Comparison of ENCODE assay signal across 34 cellular contexts in the genomic region with DNA sequence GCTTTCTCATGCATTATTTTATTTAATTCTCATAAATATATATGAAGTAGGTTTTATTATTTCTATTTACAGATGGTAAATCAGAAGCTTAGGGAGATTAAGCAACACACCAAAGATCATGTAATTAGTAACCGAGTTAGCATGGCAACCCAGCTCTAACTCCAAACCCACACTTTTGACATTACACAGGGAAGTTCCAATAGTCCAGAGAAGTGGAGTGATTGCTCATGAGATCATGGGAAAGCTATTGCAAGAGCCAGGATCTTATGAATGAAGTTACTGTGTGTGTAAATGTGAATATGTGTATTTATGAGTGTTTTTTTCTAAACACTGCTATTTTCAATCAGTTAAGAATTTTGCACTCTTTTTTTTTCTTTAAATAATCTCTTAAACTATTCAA.
"Had no signal": no experiment of that assay in that cellular context is flagged by ENCODE, and none has a peak within 500 bp of the region (broad histone marks: within the 10 kb centered on the region; RNA-seq: fewer than 3 reads in every experiment).

No MANE protein-coding gene starts in this region.

- H3K4me1 Mint-ChIP-seq: activated naive CD8-positive, alpha-beta T cell treated with anti-CD3 and anti-CD28 coated beads for 36 hours; naive thymus-derived CD4-positive, alpha-beta T cell; neural crest cell; stimulated activated naive B cell treated with anti-CD40 and anti-IgM and Interleukin-4, amounts not matched to agents 10 μg/mL and 1 μg/mL and 100 μg/mL, for 72 hours; T-helper 17 cell had no signal

- H3K9ac ChIP-seq: parathyroid adenoma had no signal

- DNase-seq: activated CD4-positive, alpha-beta memory T cell treated with anti-CD3 and anti-CD28 coated beads for 36 hours; activated CD4-positive, alpha-beta T cell treated with anti-CD3 and anti-CD28 coated beads for 48 hours; activated CD8-positive, alpha-beta memory T cell treated with anti-CD3 and anti-CD28 coated beads, Interleukin-2, amount 50 U/mL, for 4 hours; activated effector memory CD4-positive, alpha-beta T cell treated with anti-CD3 and anti-CD28 coated beads, Interleukin-2, amount 50 U/mL, for 16 hours; activated naive CD4-positive, alpha-beta T cell treated with anti-CD3 and anti-CD28 coated beads for 36 hours; activated naive CD8-positive, alpha-beta T cell treated with anti-CD3 and anti-CD28 coated beads for 36 hours; activated T-cell treated with anti-CD3 and anti-CD28 coated beads, Interleukin-2, amount 50 U/mL, for 1 hour; central memory CD4-positive, alpha-beta T cell; foreskin fibroblast; heart left ventricle; left ventricle myocardium inferior; midbrain; naive thymus-derived CD4-positive, alpha-beta T cell; nucleus accumbens; sigmoid colon; small intestine; stimulated activated CD4-positive, alpha-beta T cell treated with anti-CD3 and anti-CD28 coated beads, Interleukin-1b, Interleukin-23, amount 100 ng/mL, for 48 hours; stimulated activated CD4-positive, alpha-beta T cell treated with anti-CD3 and anti-CD28 coated beads, Interleukin-4, amount 100 ng/mL, for 4 hours; stimulated activated CD8-positive, alpha-beta memory T cell treated with anti-CD3 and anti-CD28 coated beads, Interleukin-4, amount 100 ng/mL, for 48 hours; stimulated activated naive B cell treated with anti-CD40 and anti-IgM and Interleukin-4, amounts not matched to agents 10 μg/mL and 1 μg/mL and 100 μg/mL, for 72 hours; stomach; SW 1271; T-helper 17 cell; T1000; thyroid gland; upper lobe of right lung; WERI-Rb-1 had no signal

- H3K27me3 Mint-ChIP-seq: activated CD4-positive, alpha-beta memory T cell treated with anti-CD3 and anti-CD28 coated beads for 36 hours; activated naive CD8-positive, alpha-beta T cell treated with anti-CD3 and anti-CD28 coated beads for 36 hours; stimulated activated naive B cell treated with anti-CD40 and anti-IgM and Interleukin-4, amounts not matched to agents 10 μg/mL and 1 μg/mL and 100 μg/mL, for 72 hours; T-helper 17 cell had no signal

- H3K27me3 ChIP-seq: ascending aorta, heart left ventricle, sigmoid colon, stomach, thyroid gland, upper lobe of right lung had no signal

- H3K27ac ChIP-seq: ascending aorta, heart left ventricle, left ventricle myocardium inferior, parathyroid adenoma, stomach, thyroid gland, upper lobe of right lung, WERI-Rb-1 had no signal

- H3K4me3 ChIP-seq: ascending aorta, heart left ventricle, left ventricle myocardium inferior, sigmoid colon, stomach, thyroid gland, upper lobe of right lung had no signal

- H3K36me3 Mint-ChIP-seq: activated CD4-positive, alpha-beta memory T cell treated with anti-CD3 and anti-CD28 coated beads for 36 hours; activated naive CD8-positive, alpha-beta T cell treated with anti-CD3 and anti-CD28 coated beads for 36 hours; naive thymus-derived CD4-positive, alpha-beta T cell; stimulated activated naive B cell treated with anti-CD40 and anti-IgM and Interleukin-4, amounts not matched to agents 10 μg/mL and 1 μg/mL and 100 μg/mL, for 72 hours had no signal

- H3K9me3 Mint-ChIP-seq: activated CD4-positive, alpha-beta memory T cell treated with anti-CD3 and anti-CD28 coated beads for 36 hours; activated naive CD4-positive, alpha-beta T cell treated with anti-CD3 and anti-CD28 coated beads for 36 hours; activated T-helper 1 cell treated with anti-CD3 and anti-CD28 coated beads, Interleukin-12 subunit alpha, Interleukin-12 subunit beta, Interleukin-2, Interleukin-4 antibody, amounts not matched to agents 30 ng/mL and 10 ng/mL and 1 ng/mL, durations not matched to agents 14 hours and 24 hours and 36 hours had no signal

- H3K4me3 Mint-ChIP-seq: activated CD4-positive, alpha-beta memory T cell treated with anti-CD3 and anti-CD28 coated beads for 36 hours; activated naive CD4-positive, alpha-beta T cell treated with anti-CD3 and anti-CD28 coated beads for 36 hours; activated naive CD8-positive, alpha-beta T cell treated with anti-CD3 and anti-CD28 coated beads for 36 hours; activated T-helper 1 cell treated with anti-CD3 and anti-CD28 coated beads, Interleukin-12 subunit alpha, Interleukin-12 subunit beta, Interleukin-2, Interleukin-4 antibody, amounts not matched to agents 30 ng/mL and 10 ng/mL and 1 ng/mL, durations not matched to agents 14 hours and 24 hours and 36 hours; naive thymus-derived CD4-positive, alpha-beta T cell; neural crest cell; stimulated activated naive B cell treated with anti-CD40 and anti-IgM and Interleukin-4, amounts not matched to agents 10 μg/mL and 1 μg/mL and 100 μg/mL, for 72 hours; T-helper 17 cell had no signal

- ATAC-seq: activated CD4-positive, CD25-positive, alpha-beta regulatory T cell treated with anti-CD3 and anti-CD28 coated beads, Interleukin-2, amount 50 U/mL, for 24 hours; esophagus mucosa; naive thymus-derived CD4-positive, alpha-beta T cell; stimulated activated naive B cell treated with anti-CD40 and anti-IgM and Interleukin-4, amounts not matched to agents 10 μg/mL and 1 μg/mL and 100 μg/mL, for 72 hours; T-helper 17 cell; upper lobe of right lung had no signal

- H3K79me2 ChIP-seq: parathyroid adenoma had no signal

- H3K36me3 ChIP-seq: ascending aorta, heart left ventricle, left ventricle myocardium inferior, sigmoid colon, stomach, thyroid gland, upper lobe of right lung, WERI-Rb-1 had no signal

- FAIRE-seq: endothelial cell of umbilical vein, small intestine had no signal

- H3K4me1 ChIP-seq: ascending aorta, left ventricle myocardium inferior, parathyroid adenoma, sigmoid colon, stomach, thyroid gland, upper lobe of right lung had no signal

- H3K27ac Mint-ChIP-seq: activated CD4-positive, alpha-beta memory T cell treated with anti-CD3 and anti-CD28 coated beads for 36 hours; activated naive CD4-positive, alpha-beta T cell treated with anti-CD3 and anti-CD28 coated beads for 36 hours; activated naive CD8-positive, alpha-beta T cell treated with anti-CD3 and anti-CD28 coated beads for 36 hours; activated T-helper 1 cell treated with anti-CD3 and anti-CD28 coated beads, Interleukin-12 subunit alpha, Interleukin-12 subunit beta, Interleukin-2, Interleukin-4 antibody, amounts not matched to agents 30 ng/mL and 10 ng/mL and 1 ng/mL, durations not matched to agents 14 hours and 24 hours and 36 hours; naive thymus-derived CD4-positive, alpha-beta T cell; stimulated activated naive B cell treated with anti-CD40 and anti-IgM and Interleukin-4, amounts not matched to agents 10 μg/mL and 1 μg/mL and 100 μg/mL, for 72 hours; T-helper 17 cell had no signal

- H3K9me3 ChIP-seq: ascending aorta, heart left ventricle, left ventricle myocardium inferior, sigmoid colon, stomach, thyroid gland, upper lobe of right lung had no signal

- H2AFZ ChIP-seq: parathyroid adenoma had no signal
